1 cellular context compared by ENCODE assay signal in the genomic region with DNA sequence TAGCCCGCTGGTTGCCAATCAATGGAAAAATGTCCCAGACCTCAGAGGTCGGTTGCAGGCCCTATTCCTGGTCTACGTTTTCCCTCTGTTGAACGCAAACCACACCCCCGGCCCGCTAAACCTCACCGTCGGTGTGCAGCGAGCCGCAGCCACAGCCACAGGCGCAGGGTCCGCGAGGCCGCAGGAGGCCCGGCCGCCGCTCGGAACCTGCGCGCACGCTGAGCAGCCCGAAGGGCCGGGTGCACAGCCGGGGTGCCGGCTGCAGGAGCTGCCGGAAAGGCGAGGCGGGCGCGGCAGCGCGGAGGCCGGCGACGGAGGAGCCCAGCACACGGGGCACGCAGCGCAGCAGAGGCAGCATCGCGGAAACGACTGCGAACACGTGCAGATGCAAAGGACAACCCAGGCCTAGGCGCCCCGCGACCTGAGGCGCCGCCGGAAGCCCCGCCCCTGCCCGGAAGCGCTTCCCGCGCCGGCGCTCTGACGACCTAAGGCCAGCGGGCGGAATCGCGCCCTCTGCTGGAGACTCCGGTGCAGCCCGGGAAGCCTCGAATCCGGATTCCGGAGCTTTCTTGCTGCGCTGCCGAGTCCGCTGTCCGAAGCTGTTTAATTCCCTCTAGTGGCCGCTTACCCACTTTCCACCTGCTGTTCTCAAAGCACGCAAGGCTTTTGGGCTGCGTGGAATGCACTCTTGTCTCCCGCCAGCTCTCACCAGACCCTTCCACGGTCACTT.
TF ChIP-seq lines count a peak whose summit lies in the region.

A gene with protein sequence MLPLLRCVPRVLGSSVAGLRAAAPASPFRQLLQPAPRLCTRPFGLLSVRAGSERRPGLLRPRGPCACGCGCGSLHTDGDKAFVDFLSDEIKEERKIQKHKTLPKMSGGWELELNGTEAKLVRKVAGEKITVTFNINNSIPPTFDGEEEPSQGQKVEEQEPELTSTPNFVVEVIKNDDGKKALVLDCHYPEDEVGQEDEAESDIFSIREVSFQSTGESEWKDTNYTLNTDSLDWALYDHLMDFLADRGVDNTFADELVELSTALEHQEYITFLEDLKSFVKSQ (minus strand): TSS at position 440 of the 730 bp plus-strand sequence. CDS start 82 bp downstream, at position 358.

TF ChIP-seq in WTC11, 78 proteins besides CTCF, POLR2A, EP300 and RAD21 (continued from another document):
- no peak for TF ChIP-seq OVOL2 (CRISPR knock-in tag; IDR thresholded peaks at IDR 0.05; ENCODE audit: borderline replicate concordance)
- TF ChIP-seq ZNF232 (CRISPR knock-in tag; IDR thresholded peaks at IDR 0.05) = no peak
- peak; percentile 91; the same call in 1 of the 2 replicates for TF ChIP-seq JUN (CRISPR knock-in tag; IDR thresholded peaks at IDR 0.05)
- TF ChIP-seq JAZF1 (CRISPR knock-in tag; IDR thresholded peaks at IDR 0.05) = no peak
- TF ChIP-seq, protein P1, sequence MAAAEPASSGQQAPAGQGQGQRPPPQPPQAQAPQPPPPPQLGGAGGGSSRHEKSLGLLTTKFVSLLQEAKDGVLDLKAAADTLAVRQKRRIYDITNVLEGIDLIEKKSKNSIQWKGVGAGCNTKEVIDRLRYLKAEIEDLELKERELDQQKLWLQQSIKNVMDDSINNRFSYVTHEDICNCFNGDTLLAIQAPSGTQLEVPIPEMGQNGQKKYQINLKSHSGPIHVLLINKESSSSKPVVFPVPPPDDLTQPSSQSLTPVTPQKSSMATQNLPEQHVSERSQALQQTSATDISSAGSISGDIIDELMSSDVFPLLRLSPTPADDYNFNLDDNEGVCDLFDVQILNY (CRISPR knock-in tag; IDR thresholded peaks at IDR 0.05) = peak; percentile 90
- peak; percentile 62; the same call in 1 of the 2 replicates for TF ChIP-seq ZNF317 (CRISPR knock-in tag; IDR thresholded peaks at IDR 0.05; ENCODE audit: borderline replicate concordance, low read depth)
- no peak for TF ChIP-seq FOXJ3 (CRISPR knock-in tag; IDR thresholded peaks at IDR 0.05; ENCODE audit: borderline replicate concordance)
